21 cellular contexts compared by ENCODE assay signal in genomic region chr10:82874671-82875070, GRCh38.
"Had no signal": no experiment of that assay in that cellular context is flagged by ENCODE, and none has a peak within 500 bp of the region (broad histone marks: within the 10 kb centered on the region; RNA-seq: fewer than 3 reads in every experiment).

No MANE protein-coding gene starts in this region.

- H3K9me3 ChIP-seq: transverse colon had no signal

- H3K36me3 Mint-ChIP-seq: activated naive CD4-positive, alpha-beta T cell treated with anti-CD3 and anti-CD28 coated beads, Interleukin-2, amount 50 U/mL, for 72 hours had no signal

- ATAC-seq: activated CD8-positive, alpha-beta T cell treated with anti-CD3 and anti-CD28 coated beads, Interleukin-2, amount 10 ng/mL, durations not matched to agents 7 days and 5 days; activated naive CD4-positive, alpha-beta T cell treated with anti-CD3 and anti-CD28 coated beads, Interleukin-2, amount 50 U/mL, for 72 hours had no signal

- H3K27me3 ChIP-seq: dorsolateral prefrontal cortex, transverse colon had no signal

- H3K27me3 Mint-ChIP-seq: activated CD4-positive, alpha-beta T cell treated with anti-CD3 and anti-CD28 coated beads, Interleukin-2, amount 10 ng/mL, durations not matched to agents 24 days and 14 days had no signal

- H3K27ac ChIP-seq: dorsolateral prefrontal cortex, skin epidermis, transverse colon had no signal

- H3K4me1 ChIP-seq: transverse colon had no signal

- DNase-seq: activated CD4-positive, alpha-beta T cell treated with anti-CD3 and anti-CD28 coated beads, Interleukin-2, amount 10 ng/mL, durations not matched to agents 24 days and 14 days; activated CD4-positive, CD25-positive, alpha-beta regulatory T cell; activated CD8-positive, alpha-beta memory T cell treated with anti-CD3 and anti-CD28 coated beads, Interleukin-2, amount 50 U/mL, for 4 hours; activated CD8-positive, alpha-beta T cell treated with anti-CD3 and anti-CD28 coated beads, Interleukin-2, amount 10 ng/mL, durations not matched to agents 7 days and 5 days; activated effector memory CD4-positive, alpha-beta T cell treated with anti-CD3 and anti-CD28 coated beads, Interleukin-2, amount 50 U/mL, for 16 hours; activated T-cell treated with anti-CD3 and anti-CD28 coated beads, Interleukin-2, amount 50 U/mL, for 48 hours; amygdala; dorsolateral prefrontal cortex; endodermal cell; erythroblast; kidney glomerular epithelial cell; nucleus accumbens; stimulated activated CD4-positive, alpha-beta T cell treated with anti-CD3 and anti-CD28 coated beads, Interleukin-15, amount 100 ng/mL, for 24 hours; stimulated activated CD4-positive, alpha-beta T cell treated with anti-CD3 and anti-CD28 coated beads, Interleukin-4, amount 100 ng/mL, for 24 hours; stimulated activated CD8-positive, alpha-beta memory T cell treated with anti-CD3 and anti-CD28 coated beads, Interleukin-4, amount 100 ng/mL, for 48 hours; stimulated activated naive CD4-positive, alpha-beta T cell treated with Interleukin-2 at 50 U/mL for 16 hours; substantia nigra; transverse colon had no signal

- H3K9me3 Mint-ChIP-seq: activated CD4-positive, alpha-beta T cell treated with anti-CD3 and anti-CD28 coated beads, Interleukin-2, amount 10 ng/mL, durations not matched to agents 24 days and 14 days; endodermal cell; nephron had no signal

- H3K27ac Mint-ChIP-seq: activated CD4-positive, alpha-beta T cell treated with anti-CD3 and anti-CD28 coated beads, Interleukin-2, amount 10 ng/mL, durations not matched to agents 24 days and 14 days; activated CD8-positive, alpha-beta T cell treated with anti-CD3 and anti-CD28 coated beads, Interleukin-2, amount 10 ng/mL, durations not matched to agents 7 days and 5 days; activated naive CD4-positive, alpha-beta T cell treated with anti-CD3 and anti-CD28 coated beads, Interleukin-2, amount 50 U/mL, for 72 hours; endodermal cell; nephron had no signal

- H3K4me3 ChIP-seq: dorsolateral prefrontal cortex, skin epidermis, transverse colon had no signal

- H3K4me1 Mint-ChIP-seq: activated CD4-positive, alpha-beta T cell treated with anti-CD3 and anti-CD28 coated beads, Interleukin-2, amount 10 ng/mL, durations not matched to agents 24 days and 14 days; nephron had no signal

- H3K4me3 Mint-ChIP-seq: activated CD4-positive, alpha-beta T cell treated with anti-CD3 and anti-CD28 coated beads, Interleukin-2, amount 10 ng/mL, durations not matched to agents 24 days and 14 days; activated CD8-positive, alpha-beta T cell treated with anti-CD3 and anti-CD28 coated beads, Interleukin-2, amount 10 ng/mL, durations not matched to agents 7 days and 5 days; endodermal cell; nephron had no signal
